1 cellular context compared by ENCODE assay signal in the genomic region with DNA sequence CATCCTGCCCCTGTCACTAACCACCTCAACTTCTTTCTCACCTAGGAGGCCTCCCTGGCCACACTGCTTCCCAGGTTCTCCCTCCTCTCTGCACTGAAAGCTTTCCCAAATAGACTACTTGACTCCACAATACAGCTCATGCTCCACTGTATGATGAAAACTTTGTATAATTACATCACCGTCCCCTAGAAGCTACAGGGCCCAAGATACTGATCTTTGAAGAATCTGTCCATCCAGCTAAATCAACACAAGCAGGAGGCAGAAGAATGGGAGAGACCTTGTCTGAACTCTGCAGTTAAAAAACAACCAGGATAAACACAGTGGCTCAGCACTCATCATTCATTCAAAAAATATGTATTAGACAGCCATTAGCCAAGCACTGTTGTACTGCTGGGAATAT.
TF ChIP-seq lines count a peak whose summit lies in the region.

No MANE protein-coding gene starts in this region.

TF ChIP-seq in HEK293, 187 proteins besides CTCF, POLR2A, EP300 and RAD21 (continued from another document):
- TF ChIP-seq, protein P1, sequence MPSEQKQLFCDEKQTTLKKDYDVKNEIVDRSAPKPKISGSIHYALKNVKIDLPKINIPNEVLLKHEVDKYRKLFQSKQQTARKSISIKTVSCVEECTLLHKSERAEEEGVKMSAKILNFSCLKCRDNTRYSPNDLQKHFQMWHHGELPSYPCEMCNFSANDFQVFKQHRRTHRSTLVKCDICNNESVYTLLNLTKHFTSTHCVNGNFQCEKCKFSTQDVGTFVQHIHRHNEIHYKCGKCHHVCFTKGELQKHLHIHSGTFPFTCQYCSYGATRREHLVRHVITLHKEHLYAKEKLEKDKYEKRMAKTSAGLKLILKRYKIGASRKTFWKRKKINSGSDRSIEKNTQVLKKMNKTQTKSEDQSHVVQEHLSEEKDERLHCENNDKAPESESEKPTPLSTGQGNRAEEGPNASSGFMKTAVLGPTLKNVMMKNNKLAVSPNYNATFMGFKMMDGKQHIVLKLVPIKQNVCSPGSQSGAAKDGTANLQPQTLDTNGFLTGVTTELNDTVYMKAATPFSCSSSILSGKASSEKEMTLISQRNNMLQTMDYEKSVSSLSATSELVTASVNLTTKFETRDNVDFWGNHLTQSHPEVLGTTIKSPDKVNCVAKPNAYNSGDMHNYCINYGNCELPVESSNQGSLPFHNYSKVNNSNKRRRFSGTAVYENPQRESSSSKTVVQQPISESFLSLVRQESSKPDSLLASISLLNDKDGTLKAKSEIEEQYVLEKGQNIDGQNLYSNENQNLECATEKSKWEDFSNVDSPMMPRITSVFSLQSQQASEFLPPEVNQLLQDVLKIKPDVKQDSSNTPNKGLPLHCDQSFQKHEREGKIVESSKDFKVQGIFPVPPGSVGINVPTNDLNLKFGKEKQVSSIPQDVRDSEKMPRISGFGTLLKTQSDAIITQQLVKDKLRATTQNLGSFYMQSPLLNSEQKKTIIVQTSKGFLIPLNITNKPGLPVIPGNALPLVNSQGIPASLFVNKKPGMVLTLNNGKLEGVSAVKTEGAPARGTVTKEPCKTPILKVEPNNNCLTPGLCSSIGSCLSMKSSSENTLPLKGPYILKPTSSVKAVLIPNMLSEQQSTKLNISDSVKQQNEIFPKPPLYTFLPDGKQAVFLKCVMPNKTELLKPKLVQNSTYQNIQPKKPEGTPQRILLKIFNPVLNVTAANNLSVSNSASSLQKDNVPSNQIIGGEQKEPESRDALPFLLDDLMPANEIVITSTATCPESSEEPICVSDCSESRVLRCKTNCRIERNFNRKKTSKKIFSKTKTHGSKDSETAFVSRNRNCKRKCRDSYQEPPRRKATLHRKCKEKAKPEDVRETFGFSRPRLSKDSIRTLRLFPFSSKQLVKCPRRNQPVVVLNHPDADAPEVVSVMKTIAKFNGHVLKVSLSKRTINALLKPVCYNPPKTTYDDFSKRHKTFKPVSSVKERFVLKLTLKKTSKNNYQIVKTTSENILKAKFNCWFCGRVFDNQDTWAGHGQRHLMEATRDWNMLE (tag by site-specific recombination; conservative IDR thresholded peaks at IDR 0.05; ENCODE audit: low read depth) = peak; percentile 32; the same call in 1 of the 2 replicates
- TF ChIP-seq, protein P2, sequence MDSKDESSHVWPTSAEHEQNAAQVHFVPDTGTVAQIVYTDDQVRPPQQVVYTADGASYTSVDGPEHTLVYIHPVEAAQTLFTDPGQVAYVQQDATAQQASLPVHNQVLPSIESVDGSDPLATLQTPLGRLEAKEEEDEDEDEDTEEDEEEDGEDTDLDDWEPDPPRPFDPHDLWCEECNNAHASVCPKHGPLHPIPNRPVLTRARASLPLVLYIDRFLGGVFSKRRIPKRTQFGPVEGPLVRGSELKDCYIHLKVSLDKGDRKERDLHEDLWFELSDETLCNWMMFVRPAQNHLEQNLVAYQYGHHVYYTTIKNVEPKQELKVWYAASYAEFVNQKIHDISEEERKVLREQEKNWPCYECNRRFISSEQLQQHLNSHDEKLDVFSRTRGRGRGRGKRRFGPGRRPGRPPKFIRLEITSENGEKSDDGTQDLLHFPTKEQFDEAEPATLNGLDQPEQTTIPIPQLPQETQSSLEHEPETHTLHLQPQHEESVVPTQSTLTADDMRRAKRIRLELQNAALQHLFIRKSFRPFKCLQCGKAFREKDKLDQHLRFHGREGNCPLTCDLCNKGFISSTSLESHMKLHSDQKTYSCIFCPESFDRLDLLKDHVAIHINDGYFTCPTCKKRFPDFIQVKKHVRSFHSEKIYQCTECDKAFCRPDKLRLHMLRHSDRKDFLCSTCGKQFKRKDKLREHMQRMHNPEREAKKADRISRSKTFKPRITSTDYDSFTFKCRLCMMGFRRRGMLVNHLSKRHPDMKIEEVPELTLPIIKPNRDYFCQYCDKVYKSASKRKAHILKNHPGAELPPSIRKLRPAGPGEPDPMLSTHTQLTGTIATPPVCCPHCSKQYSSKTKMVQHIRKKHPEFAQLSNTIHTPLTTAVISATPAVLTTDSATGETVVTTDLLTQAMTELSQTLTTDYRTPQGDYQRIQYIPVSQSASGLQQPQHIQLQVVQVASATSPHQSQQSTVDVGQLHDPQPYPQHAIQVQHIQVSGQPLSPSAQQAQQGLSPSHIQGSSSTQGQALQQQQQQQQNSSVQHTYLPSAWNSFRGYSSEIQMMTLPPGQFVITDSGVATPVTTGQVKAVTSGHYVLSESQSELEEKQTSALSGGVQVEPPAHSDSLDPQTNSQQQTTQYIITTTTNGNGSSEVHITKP (tag by site-specific recombination; IDR thresholded peaks at IDR 0.05) = peak; percentile 40
- TF ChIP-seq ZBTB20 (tag by site-specific recombination; IDR thresholded peaks at IDR 0.05) = peak; percentile 71
- TF ChIP-seq ZEB2 (tag by site-specific recombination; IDR thresholded peaks at IDR 0.05) = peak; percentile 64
- no peak for TF ChIP-seq ZNF221 (tag by site-specific recombination; IDR thresholded peaks at IDR 0.05; ENCODE audit: borderline replicate concordance)
